22 cellular contexts compared by ENCODE assay signal in genomic region chr9:116605904-116606341, GRCh38.
DNase-seq lines count a peak whose midpoint lies in the region; ATAC-seq, FAIRE-seq and TF ChIP-seq lines count a peak whose summit lies in the region.
"Had no signal": no experiment of that assay in that cellular context is flagged by ENCODE, and none has a peak within 500 bp of the region (broad histone marks: within the 10 kb centered on the region; RNA-seq: fewer than 3 reads in every experiment).

No MANE protein-coding gene starts in this region.

- H3K36me3 ChIP-seq in BE2C (peaks cover 9% of the 10 kb centered on the region; the same call in 1 of the 2 replicates), H1 (ENCODE audit: control insufficient read depth in 2 of 4, insufficient read depth in 4 of 4, low read length in 3 of 4) (no peaks in the 10 kb centered on the region), left ventricle myocardium inferior (no peaks in the 10 kb centered on the region), skeletal muscle tissue (ENCODE audit: control insufficient read depth in 3 of 3, insufficient read depth in 3 of 3, low read length in 3 of 3) (no peaks in the 10 kb centered on the region)
- H3K36me3 ChIP-seq in CD8-positive, alpha-beta memory T cell (ENCODE audit: insufficient read depth, low read length) = no peaks in the 10 kb centered on the region
- H3K36me3 ChIP-seq: neural progenitor cell had no signal

- H2AFZ ChIP-seq in H1 (ENCODE audit: low read length) = no peak overlapping the region
- H2AFZ ChIP-seq: neural progenitor cell had no signal

- TF ChIP-seq CTCF in BE2C (IDR thresholded peaks at IDR 0.05; ENCODE audit: low read depth, low read length) (peak; percentile 25; the same call in 1 of the 2 replicates), H1 (IDR thresholded peaks at IDR 0.05; ENCODE audit: control extremely low read depth in 1 of 3, insufficient read depth in 1 of 3, low read depth in 1 of 3, low read length in 3 of 3) (peak in 1 of 3 experiments; percentile 4; a peak in 1 of 4 replicates), left ventricle myocardium inferior (IDR thresholded peaks at IDR 0.05; ENCODE audit: borderline replicate concordance) (no peak)

- H3K9ac ChIP-seq in H1 (replicated peaks in 1 of 4; ENCODE audit: extremely low read depth in 1 of 4, low read depth in 3 of 4, low read length in 3 of 4) (no peak overlapping the region), skeletal muscle tissue (ENCODE audit: low read depth in 1 of 3, low read length in 3 of 3) (no peak overlapping the region)
- H3K9ac ChIP-seq: neural progenitor cell had no signal

- FAIRE-seq in H1 (lab: Jason Lieb, UNC) (no peak), GM19239 (lab: Jason Lieb, UNC) (no peak)
- FAIRE-seq: G401.6 had no signal

- H3K27me3 ChIP-seq in BE2C (no peaks in the 10 kb centered on the region), H1 (replicated peaks in 1 of 4; ENCODE audit: control insufficient read depth in 3 of 4, extremely low read depth in 1 of 4, insufficient read depth in 3 of 4, low read length in 3 of 4) (no peaks in the 10 kb centered on the region), left ventricle myocardium inferior (ENCODE audit: low read depth) (no peaks in the 10 kb centered on the region), skeletal muscle tissue (ENCODE audit: control insufficient read depth in 3 of 3, insufficient read depth in 3 of 3, low read length in 3 of 3) (no peaks in the 10 kb centered on the region)
- H3K27me3 ChIP-seq in CD8-positive, alpha-beta memory T cell (ENCODE audit: insufficient read depth, low read length, poor library complexity, severe bottlenecking) = no peaks in the 10 kb centered on the region
- H3K27me3 ChIP-seq: neural progenitor cell had no signal

- H3K4me3 Mint-ChIP-seq in CD8-positive, alpha-beta memory T cell = no peak overlapping the region
- H3K4me3 Mint-ChIP-seq: activated CD4-positive, alpha-beta T cell treated with anti-CD3 and anti-CD28 coated beads, Interleukin-2, amount 10 ng/mL, durations not matched to agents 7 days and 5 days; brain; CD4-positive, CD25-positive, alpha-beta regulatory T cell; neural progenitor cell had no signal

- ATAC-seq in GM18498 (IDR thresholded peaks at IDR 0.05; ENCODE audit: unreplicated experiment) = no peak
- ATAC-seq: activated naive CD4-positive, alpha-beta T cell treated with anti-CD3 and anti-CD28 coated beads, Interleukin-2, amount 50 U/mL, for 72 hours; foreskin keratinocyte; left colon had no signal

- H3K56ac ChIP-seq in H1 (replicated peaks; ENCODE audit: insufficient read length, low read depth, low read length) = no peak overlapping the region

- no peaks in the 10 kb centered on the region for H3K27me3 Mint-ChIP-seq in CD8-positive, alpha-beta memory T cell
- H3K27me3 Mint-ChIP-seq: activated CD4-positive, alpha-beta T cell treated with anti-CD3 and anti-CD28 coated beads, Interleukin-2, amount 10 ng/mL, durations not matched to agents 7 days and 5 days; brain; CD4-positive, CD25-positive, alpha-beta regulatory T cell had no signal

- H3K14ac ChIP-seq in H1 (ENCODE audit: insufficient read length) = no peak overlapping the region

- no peak overlapping the region for H2BK120ac ChIP-seq in H1 (replicated peaks; ENCODE audit: low read depth, low read length)

- H2BK20ac ChIP-seq in H1 (ENCODE audit: low read length) = no peak overlapping the region

- no peak overlapping the region for H2BK15ac ChIP-seq in H1 (ENCODE audit: low read length)

- peak overlapping the region; percentile 39; the same call in 1 of the 2 replicates for H4K8ac ChIP-seq in H1 (ENCODE audit: extremely low read depth, insufficient read depth, low read length)

- H3K79me2 ChIP-seq in H1 (ENCODE audit: control insufficient read depth in 1 of 2, insufficient read depth in 2 of 2, low read length in 2 of 2) = no peaks in the 10 kb centered on the region

- no peak for TF ChIP-seq POLR2A in H1 (IDR thresholded peaks at IDR 0.05; ENCODE audit: control extremely low read depth in 1 of 2, low read depth in 2 of 2, low read length in 2 of 2)

- 94% methylated on average over 10 of the region's 10 CpGs; no CpG with 5 or more reads in 1 of the 2 experiments for WGBS in H1 (ENCODE audit: extremely low coverage in 1 of 2, insufficient coverage in 1 of 2, insufficient read length in 1 of 2, insufficient replicate concordance in 2 of 2, low coverage in 1 of 2, low lambda C conversion rate in 2 of 2, missing lambda C conversion rate in 1 of 2), 2 experiments

- H2BK5ac ChIP-seq in H1 (ENCODE audit: low read depth, low read length) = no peak overlapping the region

- peaks cover 22 to 35% (median 30%) of the 10 kb centered on the region in 3 donors for H3K36me3 Mint-ChIP-seq in CD8-positive, alpha-beta memory T cell
- H3K36me3 Mint-ChIP-seq: neural progenitor cell had no signal

- H3K79me1 ChIP-seq in H1 (ENCODE audit: low read depth, low read length) = no peaks in the 10 kb centered on the region

- H3K9me3 ChIP-seq in BE2C (no peaks in the 10 kb centered on the region), H1 (ENCODE audit: insufficient read depth in 2 of 2, low read depth in 1 of 2, low read length in 1 of 2) (no peaks in the 10 kb centered on the region), left ventricle myocardium inferior (replicated peaks) (no peaks in the 10 kb centered on the region), skeletal muscle tissue (ENCODE audit: control insufficient read depth in 3 of 3, low read length in 3 of 3) (no peaks in the 10 kb centered on the region)
- no peaks in the 10 kb centered on the region for H3K9me3 ChIP-seq in CD8-positive, alpha-beta memory T cell (ENCODE audit: low read length)

- no peak overlapping the region for H4K5ac ChIP-seq in H1 (ENCODE audit: insufficient read length, low read depth, low read length)

- no peak overlapping the region for H4K91ac ChIP-seq in H1 (replicated peaks; ENCODE audit: insufficient read length, low read length)

- peaks cover 25% of the 10 kb centered on the region for H3K4me1 ChIP-seq in BE2C
- peaks cover 0 to 6% (median 0%) of the 10 kb centered on the region in 4 experiments; a peak in 1 of 7 replicates for H3K4me1 ChIP-seq in H1 (replicated peaks in 1 of 4; ENCODE audit: control insufficient read depth in 3 of 4, insufficient read depth in 4 of 4, low read length in 3 of 4)
- no peaks in the 10 kb centered on the region for H3K4me1 ChIP-seq in left ventricle myocardium inferior
- H3K4me1 ChIP-seq in skeletal muscle tissue (ENCODE audit: control insufficient read depth in 3 of 3, insufficient read depth in 3 of 3, low read length in 3 of 3) = no peaks in the 10 kb centered on the region
- no peaks in the 10 kb centered on the region for H3K4me1 ChIP-seq in CD8-positive, alpha-beta memory T cell (ENCODE audit: insufficient read depth, low read length)
- H3K4me1 ChIP-seq: foreskin keratinocyte, neural progenitor cell had no signal

- H3K23me2 ChIP-seq in H1 (ENCODE audit: low read depth, low read length) = no peaks in the 10 kb centered on the region

- H3K4ac ChIP-seq in H1 (replicated peaks; ENCODE audit: insufficient read length, low read depth, low read length) = no peak overlapping the region

- no peaks in the 10 kb centered on the region for H3K4me1 Mint-ChIP-seq in CD8-positive, alpha-beta memory T cell
- H3K4me1 Mint-ChIP-seq: activated CD4-positive, alpha-beta T cell treated with anti-CD3 and anti-CD28 coated beads, Interleukin-2, amount 10 ng/mL, durations not matched to agents 7 days and 5 days; neural progenitor cell had no signal

- H3K23ac ChIP-seq in H1 (ENCODE audit: insufficient read length) = no peak overlapping the region

- no peak overlapping the region for H3K4me2 ChIP-seq in H1 (ENCODE audit: insufficient read depth in 1 of 2, low read depth in 2 of 2, low read length in 2 of 2)
- H3K4me2 ChIP-seq: neural progenitor cell had no signal

- H3K27ac ChIP-seq in H1 (ENCODE audit: low read depth, low read length) (no peak overlapping the region), left ventricle myocardium inferior (replicated peaks) (peak overlapping the region; percentile 66), skeletal muscle tissue (ENCODE audit: low read depth, low read length) (peak overlapping the region; percentile 16)
- H3K27ac ChIP-seq in CD8-positive, alpha-beta memory T cell (ENCODE audit: low read depth, low read length) = no peak overlapping the region
- H3K27ac ChIP-seq: foreskin keratinocyte, neural progenitor cell had no signal

- CTCF ChIA-PET in H1 (lab: Charles Lee; ENCODE audit: partially characterized antibody) = interaction anchor here (0.7 to 7.1 kb wide), 6 partner anchors 11 to 466 kb away, joined by 3 to 64 read pairs (median 4); no protein-coding TSS in a partner anchor
- CTCF ChIA-PET in CD8-positive, alpha-beta memory T cell (lab: Charles Lee) = no interaction called here

- H2AK5ac ChIP-seq in H1 (ENCODE audit: low read depth, low read length) = no peak overlapping the region

- no peaks in the 10 kb centered on the region for H4K20me1 ChIP-seq in H1 (replicated peaks in 1 of 2; ENCODE audit: control insufficient read depth in 1 of 2, insufficient read depth in 2 of 2, low read length in 2 of 2)

- TF ChIP-seq RAD21 in H1 (IDR thresholded peaks at IDR 0.05 in 1 of 2, conservative IDR thresholded peaks at IDR 0.05 in 1 of 2; ENCODE audit: low read depth in 2 of 2, low read length in 2 of 2) = no peak

- intact Hi-C loops in left ventricle myocardium inferior (cut with micrococcal nuclease) = no loop called here

- no peak for TF ChIP-seq EP300 in H1 (IDR thresholded peaks at IDR 0.05; ENCODE audit: borderline replicate concordance in 1 of 2, low read depth in 2 of 2, low read length in 2 of 2)

- H3K4me3 ChIP-seq in BE2C (ENCODE audit: low read depth, low read length) = peak overlapping the region; percentile 33
- H3K4me3 ChIP-seq in H1 (ENCODE audit: extremely low read depth in 1 of 4, insufficient read depth in 2 of 4, low read depth in 3 of 4, low read length in 4 of 4) = no peak overlapping the region
- no peak overlapping the region for H3K4me3 ChIP-seq in left ventricle myocardium inferior
- no peak overlapping the region for H3K4me3 ChIP-seq in skeletal muscle tissue (ENCODE audit: low read length in 3 of 3)
- no peak overlapping the region for H3K4me3 ChIP-seq in CD8-positive, alpha-beta memory T cell (ENCODE audit: low read length)
- H3K4me3 ChIP-seq: neural progenitor cell had no signal

- peaks cover 0 to 8% (median 0%) of the 10 kb centered on the region in 5 donors for H3K9me3 Mint-ChIP-seq in CD8-positive, alpha-beta memory T cell
- H3K9me3 Mint-ChIP-seq: activated CD4-positive, alpha-beta T cell treated with anti-CD3 and anti-CD28 coated beads, Interleukin-2, amount 10 ng/mL, durations not matched to agents 7 days and 5 days; activated naive CD4-positive, alpha-beta T cell treated with anti-CD3 and anti-CD28 coated beads, Interleukin-2, amount 50 U/mL, for 72 hours; CD4-positive, CD25-positive, alpha-beta regulatory T cell; neural progenitor cell had no signal

- POLR2A ChIA-PET in H1 (lab: Charles Lee; ENCODE audit: partially characterized antibody) = no interaction called here
- POLR2A ChIA-PET in CD8-positive, alpha-beta memory T cell (lab: Charles Lee) = no interaction called here

- H3K18ac ChIP-seq in H1 (ENCODE audit: extremely low read depth, low read length) = peak overlapping the region; percentile 56; the same call in 1 of the 2 replicates

- no peak overlapping the region for H2BK12ac ChIP-seq in H1 (ENCODE audit: low read depth, low read length)

- DNase-seq in BE2C = peak; percentile 62
- no peak for DNase-seq in H1 (ENCODE audit: low read depth in 1 of 2, low spot score in 2 of 2)
- DNase-seq in left ventricle myocardium inferior = peak; percentile 56
- DNase-seq in GM19239 (ENCODE audit: insufficient read length, low spot score) = no peak
- no peak for DNase-seq in Kasumi-1 (lab: John Stamatoyannopoulos, UW)
- no peak for DNase-seq in CD8-positive, alpha-beta memory T cell
- DNase-seq: activated CD4-positive, alpha-beta T cell treated with anti-CD3 and anti-CD28 coated beads, Interleukin-2, amount 10 ng/mL, durations not matched to agents 7 days and 5 days; CD4-positive, CD25-positive, alpha-beta regulatory T cell; cortex of kidney; DMS153; foreskin keratinocyte; HCEC 1CT; left colon; NCI-H1694; NCI-H69; T-helper 1 cell had no signal

- H3K27ac Mint-ChIP-seq in CD8-positive, alpha-beta memory T cell = peak overlapping the region in 1 of 8 donors; percentile 31
- H3K27ac Mint-ChIP-seq: activated CD4-positive, alpha-beta T cell treated with anti-CD3 and anti-CD28 coated beads, Interleukin-2, amount 10 ng/mL, durations not matched to agents 7 days and 5 days; CD4-positive, CD25-positive, alpha-beta regulatory T cell; neural progenitor cell had no signal

Comparison
In these comparisons a context has a peak if more than half of its experiments do, and no peak if none do; other contexts are left out.
1. DNase-seq: peak in BE2C (single experiment) and left ventricle myocardium inferior (single experiment); none in H1 (0 of 2), GM19239 (single experiment), Kasumi-1 (0 of 2) and CD8-positive, alpha-beta memory T cell (0 of 5).
2. H3K27ac ChIP-seq: peak in left ventricle myocardium inferior (single experiment) and skeletal muscle tissue (single experiment); none in H1 (single experiment) and CD8-positive, alpha-beta memory T cell (single experiment).